Comparison of ENCODE assay signal across 24 cellular contexts in genomic region chr5:175381116-175381515, GRCh38.
A peak's percentile ranks its signal among the peaks of the same experiment; 100 is the strongest.
DNase-seq lines count a peak whose midpoint lies in the region; ATAC-seq, FAIRE-seq and TF ChIP-seq lines count a peak whose summit lies in the region.
"Had no signal": no experiment of that assay in that cellular context is flagged by ENCODE, and none has a peak within 500 bp of the region (broad histone marks: within the 10 kb centered on the region; RNA-seq: fewer than 3 reads in every experiment).

No MANE protein-coding gene starts in this region.

- H3K9me1 ChIP-seq in K562 (ENCODE audit: control insufficient read depth, insufficient read depth, low read length) = no peaks in the 10 kb centered on the region

- H3K27ac Mint-ChIP-seq in activated CD8-positive, alpha-beta T cell treated with anti-CD3 and anti-CD28 coated beads for 36 hours = no peak overlapping the region
- H3K27ac Mint-ChIP-seq: CD4-positive, CD25-positive, alpha-beta regulatory T cell; CD8-positive, alpha-beta memory T cell; HFFc6 had no signal

- no peaks in the 10 kb centered on the region for H3K4me1 Mint-ChIP-seq in activated CD8-positive, alpha-beta T cell treated with anti-CD3 and anti-CD28 coated beads for 36 hours (ENCODE audit: low read depth)
- H3K4me1 Mint-ChIP-seq: CD4-positive, CD25-positive, alpha-beta regulatory T cell; CD8-positive, alpha-beta memory T cell had no signal

- TF ChIP-seq CTCF in A549 (IDR thresholded peaks at IDR 0.05) = no peak
- TF ChIP-seq CTCF in K562 (IDR thresholded peaks at IDR 0.05 in 2 of 3, conservative IDR thresholded peaks at IDR 0.05 in 1 of 3; ENCODE audit: insufficient read depth in 2 of 3, low read depth in 1 of 3, low read length in 3 of 3) = no peak
- TF ChIP-seq CTCF in activated CD8-positive, alpha-beta T cell treated with anti-CD3 and anti-CD28 coated beads for 36 hours (IDR thresholded peaks at IDR 0.05) = no peak

- H3K36me3 Mint-ChIP-seq in activated CD8-positive, alpha-beta T cell treated with anti-CD3 and anti-CD28 coated beads for 36 hours (ENCODE audit: low read depth) = no peaks in the 10 kb centered on the region
- H3K36me3 Mint-ChIP-seq: CD4-positive, CD25-positive, alpha-beta regulatory T cell; CD8-positive, alpha-beta memory T cell had no signal

- H3K4me2 ChIP-seq in A549 = no peak overlapping the region
- no peak overlapping the region for H3K4me2 ChIP-seq in K562 (ENCODE audit: insufficient read depth, low read length)
- H3K4me2 ChIP-seq: KMS-11 had no signal

- no TSS peak for BruUV-seq in K562 (replicated peaks; lab: Mats Ljungman, UMichigan)

- TF ChIP-seq POLR2A in A549 (IDR thresholded peaks at IDR 0.05; ENCODE audit: low read length) = no peak
- no peak for TF ChIP-seq POLR2A in K562 (conservative IDR thresholded peaks at IDR 0.05)

- H4K20me1 ChIP-seq in K562 (replicated peaks; ENCODE audit: control insufficient read depth, insufficient read depth, low read length) = no peaks in the 10 kb centered on the region

- no peaks in the 10 kb centered on the region for H3K27me3 ChIP-seq in K562 (ENCODE audit: control insufficient read depth in 2 of 2, insufficient read depth in 2 of 2, low read length in 2 of 2)

- no peak overlapping the region for H3K4me3 ChIP-seq in A549
- no peak overlapping the region for H3K4me3 ChIP-seq in K562
- H3K4me3 ChIP-seq: HAP-1 had no signal

- DNase-seq in A549 (ENCODE audit: low read depth in 1 of 2, low spot score in 1 of 2) (no peak), DMS53 treated with DMSO at 0.1 percent for 48 hours (lab: John Stamatoyannopoulos, UW; ENCODE audit: unreplicated experiment) (peak; percentile 50), M059J (ENCODE audit: low read depth) (peak; percentile 27), K562 (ENCODE audit: extremely low read depth in 1 of 4, low spot score in 3 of 4) (no peak), NCI-H226 (no peak)
- DNase-seq in activated CD4-positive, CD25-positive, alpha-beta regulatory T cell treated with anti-CD3 and anti-CD28 coated beads, Interleukin-2, amount 50 U/mL, for 72 hours = no peak
- no peak for DNase-seq in activated CD8-positive, alpha-beta T cell treated with anti-CD3 and anti-CD28 coated beads for 36 hours
- DNase-seq: 8988T; ACHN; BE2C; C1 segment of cervical spinal cord; CD4-positive, CD25-positive, alpha-beta regulatory T cell; CD8-positive, alpha-beta memory T cell; COR-L47; DMS 273 treated with DMSO at 0.1 percent for 48 hours; DMS79; GDM1; HFFc6 had no signal

- intact Hi-C loops in K562 (cut with micrococcal nuclease) = no loop called here
- intact Hi-C loops in activated CD8-positive, alpha-beta T cell treated with anti-CD3 and anti-CD28 coated beads for 36 hours (cut with micrococcal nuclease) = no loop called here

- POLR2A ChIA-PET in A549 (lab: Yijun Ruan, JAX) (no interaction called here), K562 (lab: Yijun Ruan, JAX) (interaction anchor here (0.6 kb wide), 1 partner anchor 222 kb away, joined by 3 read pairs; no protein-coding TSS in a partner anchor)
- POLR2A ChIA-PET in activated CD8-positive, alpha-beta T cell treated with anti-CD3 and anti-CD28 coated beads for 36 hours (lab: Charles Lee) = no interaction called here

- H2AFZ ChIP-seq in K562 (ENCODE audit: low read depth, low read length) = no peak overlapping the region

- ATAC-seq in A549 (no peak), K562 (no peak), HG02763 (IDR thresholded peaks at IDR 0.05; ENCODE audit: unreplicated experiment) (no peak)
- no peak for ATAC-seq in activated CD8-positive, alpha-beta T cell treated with anti-CD3 and anti-CD28 coated beads for 36 hours

- H3K9ac ChIP-seq in K562 (ENCODE audit: insufficient read depth in 1 of 2, low read depth in 2 of 2, low read length in 2 of 2) = no peak overlapping the region
- H3K9ac ChIP-seq: KMS-11 had no signal

- TF ChIP-seq EP300 in A549 (IDR thresholded peaks at IDR 0.05) (no peak), K562 (IDR thresholded peaks at IDR 0.05; ENCODE audit: low read length) (no peak)

- H3K4me3 Mint-ChIP-seq in activated CD8-positive, alpha-beta T cell treated with anti-CD3 and anti-CD28 coated beads for 36 hours = no peak overlapping the region
- H3K4me3 Mint-ChIP-seq: CD4-positive, CD25-positive, alpha-beta regulatory T cell; CD8-positive, alpha-beta memory T cell; HFFc6 had no signal

- peaks cover 61% of the 10 kb centered on the region for H3K4me1 ChIP-seq in A549
- no peaks in the 10 kb centered on the region for H3K4me1 ChIP-seq in K562 (replicated peaks in 1 of 2; ENCODE audit: control insufficient read depth in 2 of 2, insufficient read depth in 2 of 2, low read length in 2 of 2)
- H3K4me1 ChIP-seq: BE2C, HAP-1 had no signal

- H3K9me3 ChIP-seq in A549 = peaks cover 3% of the 10 kb centered on the region; the same call in 1 of the 3 replicates
- H3K9me3 ChIP-seq in K562 (replicated peaks; ENCODE audit: control insufficient read depth, insufficient read depth, low read depth, low read length) = no peaks in the 10 kb centered on the region
- H3K9me3 ChIP-seq: BE2C, HAP-1 had no signal

- H3K27me3 Mint-ChIP-seq in activated CD8-positive, alpha-beta T cell treated with anti-CD3 and anti-CD28 coated beads for 36 hours = peaks cover 22% of the 10 kb centered on the region

- FAIRE-seq in A549 (lab: Jason Lieb, UNC) (no peak), K562 (lab: Jason Lieb, UNC) (no peak)
- FAIRE-seq: GM12892, GM18507, H1 had no signal

- in situ Hi-C loops in K562 (cut with MboI) = no loop called here

- peak overlapping the region; percentile 45 to 57; a peak in 5 of 6 replicates for H3K27ac ChIP-seq in A549
- no peak overlapping the region for H3K27ac ChIP-seq in K562 (ENCODE audit: extremely low read depth, low read depth, low read length)
- H3K27ac ChIP-seq: KMS-11 had no signal

- TF ChIP-seq RAD21 in A549 (conservative IDR thresholded peaks at IDR 0.05 in 1 of 2, IDR thresholded peaks at IDR 0.05 in 1 of 2) (no peak), K562 (CRISPR knock-in tag; conservative IDR thresholded peaks at IDR 0.05 in 1 of 2, IDR thresholded peaks at IDR 0.05 in 1 of 2) (no peak)

- 70% methylated on average over 4 of the region's 4 CpGs for WGBS in A549 (ENCODE audit: missing lambda C conversion rate)
- 0% methylated on average over 4 of the region's 4 CpGs for WGBS in K562 (ENCODE audit: insufficient coverage, low coverage, missing lambda C conversion rate)

- no peaks in the 10 kb centered on the region for H3K79me2 ChIP-seq in K562 (ENCODE audit: control insufficient read depth, insufficient read depth, low read length)

- CTCF ChIA-PET in A549 (lab: Yijun Ruan, JAX) (interaction anchor here (1.0 to 1.5 kb wide), 2 partner anchors 63 to 430 kb away, joined by 3 to 6 read pairs; partner anchors contain the start of gene DRD1), K562 (lab: Yijun Ruan, JAX; ENCODE audit: low intra/inter-chr PET ratio) (no interaction called here)
- CTCF ChIA-PET in activated CD8-positive, alpha-beta T cell treated with anti-CD3 and anti-CD28 coated beads for 36 hours (lab: Charles Lee) = interaction anchor here (0.9 kb wide), 1 partner anchor 31 kb away, joined by 3 read pairs; no protein-coding TSS in a partner anchor

- H3K36me3 ChIP-seq in K562 (ENCODE audit: control insufficient read depth, insufficient read depth, low read length) = no peaks in the 10 kb centered on the region
- H3K36me3 ChIP-seq: BE2C, HAP-1 had no signal

- no peaks in the 10 kb centered on the region for H3K9me3 Mint-ChIP-seq in activated CD8-positive, alpha-beta T cell treated with anti-CD3 and anti-CD28 coated beads for 36 hours

TF ChIP-seq in A549, 52 proteins besides CTCF, POLR2A, EP300 and RAD21 (continues in another document):
- TF ChIP-seq PHF8 (IDR thresholded peaks at IDR 0.05; ENCODE audit: borderline replicate concordance, low read depth) = no peak
- TF ChIP-seq BHLHE40 (IDR thresholded peaks at IDR 0.05; ENCODE audit: low read depth, low read length) = no peak
- TF ChIP-seq FOSB (CRISPR knock-in tag; IDR thresholded peaks at IDR 0.05) = no peak
- no peak for TF ChIP-seq FOSL2 (IDR thresholded peaks at IDR 0.05)
- no peak for TF ChIP-seq FOSL2 (CRISPR knock-in tag; IDR thresholded peaks at IDR 0.05)
- no peak for TF ChIP-seq CHD4 (IDR thresholded peaks at IDR 0.05; ENCODE audit: borderline replicate concordance)
- no peak for TF ChIP-seq USF2 (IDR thresholded peaks at IDR 0.05)
- no peak for TF ChIP-seq ZNF302 (CRISPR knock-in tag; IDR thresholded peaks at IDR 0.05)
- TF ChIP-seq GATA3 (IDR thresholded peaks at IDR 0.05; ENCODE audit: borderline replicate concordance) = no peak
- TF ChIP-seq CHD2 (IDR thresholded peaks at IDR 0.05; ENCODE audit: low read length, partially characterized antibody) = no peak
- TF ChIP-seq MYC (IDR thresholded peaks at IDR 0.05; ENCODE audit: borderline replicate concordance, low read length) = no peak

TF ChIP-seq in K562, 482 proteins besides CTCF, POLR2A, EP300 and RAD21:
- TF ChIP-seq EZH2 (IDR thresholded peaks at IDR 0.05; ENCODE audit: borderline replicate concordance, low read depth, low read length) (no peak), ZNF830 (CRISPR knock-in tag; IDR thresholded peaks at IDR 0.05) (no peak), ADNP (tag; IDR thresholded peaks at IDR 0.05) (no peak), ZBTB5 (IDR thresholded peaks at IDR 0.05) (no peak), ATF3 (IDR thresholded peaks at IDR 0.05) (peak; percentile 54; the same call in 1 of the 2 replicates), ATF3 (CRISPR knock-in tag; conservative IDR thresholded peaks at IDR 0.05) (no peak)

Comparison
In these comparisons a context has a peak if more than half of its experiments do, and no peak if none do; other contexts are left out.
1. DNase-seq: peak in DMS53 treated with DMSO at 0.1 percent for 48 hours (single experiment) and M059J (single experiment); none in A549 (0 of 2), K562 (0 of 4), activated CD4-positive, CD25-positive, alpha-beta regulatory T cell treated with anti-CD3 and anti-CD28 coated beads, Interleukin-2, amount 50 U/mL, for 72 hours (single experiment), activated CD8-positive, alpha-beta T cell treated with anti-CD3 and anti-CD28 coated beads for 36 hours (single experiment) and NCI-H226 (single experiment).